Comparison of ENCODE assay signal across 23 cellular contexts in the genomic region with DNA sequence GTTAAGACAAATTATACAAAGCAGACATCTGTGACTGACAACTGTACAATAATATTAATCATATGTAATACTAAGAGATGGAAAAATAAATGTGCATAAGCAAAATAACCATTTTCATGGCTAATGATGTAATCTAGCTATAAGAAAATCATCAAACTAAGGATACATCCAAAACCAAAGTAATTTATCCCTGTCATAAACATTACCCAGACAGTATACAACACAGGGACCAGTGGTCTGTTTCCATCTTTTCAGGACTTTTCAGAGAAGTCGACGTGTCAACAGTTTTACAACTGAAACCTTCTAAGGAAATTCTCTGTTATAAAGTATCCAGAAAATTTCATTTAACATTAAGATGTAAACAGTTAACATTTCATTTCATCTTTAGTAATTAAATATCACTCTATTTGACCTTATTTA. TPM values are rescaled to one million over a fixed set of nuclear protein-coding genes. Genes with fewer than 3 reads are reported as not detected.
DNase-seq lines count a peak whose midpoint lies in the region; FAIRE-seq and TF ChIP-seq lines count a peak whose summit lies in the region.
"Had no signal": no experiment of that assay in that cellular context is flagged by ENCODE, and none has a peak within 500 bp of the region (broad histone marks: within the 10 kb centered on the region; RNA-seq: fewer than 3 reads in every experiment).

No MANE protein-coding gene starts in this region.

- H3K4me1 ChIP-seq in astrocyte (ENCODE audit: insufficient read depth, low read length) (peaks cover 17% of the 10 kb centered on the region), skeletal muscle satellite cell (ENCODE audit: control insufficient read depth, insufficient read depth, low read length) (peaks cover 32% of the 10 kb centered on the region), right atrium auricular region (no peaks in the 10 kb centered on the region)
- H3K4me1 ChIP-seq: upper lobe of right lung had no signal

- peaks cover 38% of the 10 kb centered on the region for H3K36me3 Mint-ChIP-seq in astrocyte (ENCODE audit: low read depth, unreplicated experiment)
- H3K36me3 Mint-ChIP-seq: memory B cell had no signal

- H3K4me3 ChIP-seq in astrocyte (ENCODE audit: insufficient read depth, low read depth, low read length) (no peak overlapping the region), fibroblast of villous mesenchyme (ENCODE audit: low read depth, low read length) (no peak overlapping the region), skeletal muscle satellite cell (ENCODE audit: low read length) (peak overlapping the region; percentile 50), right atrium auricular region (no peak overlapping the region)
- H3K4me3 ChIP-seq: upper lobe of right lung had no signal

- FAIRE-seq in astrocyte (lab: Jason Lieb, UNC) = peak; percentile 59
- FAIRE-seq: GM12892 had no signal

- peaks cover 36% of the 10 kb centered on the region for H3K4me1 Mint-ChIP-seq in astrocyte (ENCODE audit: low read depth, unreplicated experiment)

- H3K27ac ChIP-seq in astrocyte (ENCODE audit: low read depth, low read length) (no peak overlapping the region), right atrium auricular region (no peak overlapping the region)
- H3K27ac ChIP-seq: upper lobe of right lung had no signal

- H4K20me1 ChIP-seq in astrocyte (ENCODE audit: insufficient read depth, low read length) = peaks cover 90% of the 10 kb centered on the region

- no peak overlapping the region for H3K9ac ChIP-seq in astrocyte (ENCODE audit: low read length)
- H3K9ac ChIP-seq in skeletal muscle satellite cell (ENCODE audit: low read depth, low read length) = peak overlapping the region; percentile 43

- no peaks in the 10 kb centered on the region for H3K9me3 Mint-ChIP-seq in astrocyte (ENCODE audit: unreplicated experiment)
- H3K9me3 Mint-ChIP-seq: activated naive CD4-positive, alpha-beta T cell treated with anti-CD3 and anti-CD28 coated beads for 36 hours; central memory CD8-positive, alpha-beta T cell; memory B cell; naive thymus-derived CD4-positive, alpha-beta T cell had no signal

- H3K79me2 ChIP-seq in astrocyte (ENCODE audit: insufficient read depth, low read length) = no peaks in the 10 kb centered on the region

- H3K9me3 ChIP-seq in astrocyte (ENCODE audit: insufficient read depth, low read depth, low read length) (no peaks in the 10 kb centered on the region), skeletal muscle satellite cell (replicated peaks; ENCODE audit: low read length) (no peaks in the 10 kb centered on the region), right atrium auricular region (no peaks in the 10 kb centered on the region)
- H3K9me3 ChIP-seq: upper lobe of right lung had no signal

- H3K27me3 ChIP-seq in astrocyte (ENCODE audit: insufficient read depth, low read length) (no peaks in the 10 kb centered on the region), skeletal muscle satellite cell (ENCODE audit: control insufficient read depth, insufficient read depth, low read length) (no peaks in the 10 kb centered on the region), right atrium auricular region (no peaks in the 10 kb centered on the region)
- H3K27me3 ChIP-seq: upper lobe of right lung had no signal

- TF ChIP-seq CTCF in astrocyte (IDR thresholded peaks at IDR 0.05; ENCODE audit: insufficient read depth, low read depth, low read length) (no peak), fibroblast of villous mesenchyme (IDR thresholded peaks at IDR 0.05; ENCODE audit: insufficient read depth, low read depth, low read length) (no peak), right atrium auricular region (IDR thresholded peaks at IDR 0.05) (no peak)

- DNase-seq in ELR (ENCODE audit: low read depth) (peak; percentile 15), astrocyte (ENCODE audit: low read depth) (no peak), fibroblast of villous mesenchyme (ENCODE audit: low read depth) (peak; percentile 30), right atrium auricular region (ENCODE audit: low spot score) (no peak), NCI-H2081 treated with DMSO at 0.1 percent for 48 hours (lab: John Stamatoyannopoulos, UW) (no peak), T1000 (lab: John Stamatoyannopoulos, UW) (no peak)
- DNase-seq: activated CD4-positive, alpha-beta T cell treated with anti-CD3 and anti-CD28 coated beads for 36 hours; activated naive CD4-positive, alpha-beta T cell treated with anti-CD3 and anti-CD28 coated beads for 36 hours; activated T-cell treated with anti-CD3 and anti-CD28 coated beads, Interleukin-2, amount 50 U/mL, for 48 hours; amygdala; glutamatergic neuron; naive thymus-derived CD4-positive, alpha-beta T cell; NCI-H187; NCI-H345; OCI-M1; right cardiac atrium; SHP77 treated with DMSO at 0.1 percent for 48 hours; stimulated activated CD8-positive, alpha-beta memory T cell treated with anti-CD3 and anti-CD28 coated beads, Interleukin-4, amount 100 ng/mL, for 48 hours; upper lobe of right lung had no signal

- no peak overlapping the region for H3K4me3 Mint-ChIP-seq in astrocyte (ENCODE audit: unreplicated experiment)
- H3K4me3 Mint-ChIP-seq: activated CD4-positive, alpha-beta T cell treated with anti-CD3 and anti-CD28 coated beads for 36 hours; activated naive CD4-positive, alpha-beta T cell treated with anti-CD3 and anti-CD28 coated beads for 36 hours; central memory CD8-positive, alpha-beta T cell; memory B cell; naive thymus-derived CD4-positive, alpha-beta T cell had no signal

- H3K4me2 ChIP-seq in astrocyte (ENCODE audit: low read length) (no peak overlapping the region), skeletal muscle satellite cell (ENCODE audit: low read length) (peak overlapping the region; percentile 82)

- H3K27me3 Mint-ChIP-seq in astrocyte (ENCODE audit: low read depth, unreplicated experiment) = no peaks in the 10 kb centered on the region
- H3K27me3 Mint-ChIP-seq: central memory CD8-positive, alpha-beta T cell had no signal

- H3K36me3 ChIP-seq in astrocyte (ENCODE audit: insufficient read depth, low read length) (peaks cover 98% of the 10 kb centered on the region), skeletal muscle satellite cell (ENCODE audit: insufficient read depth, low read length) (peaks cover 100% of the 10 kb centered on the region), right atrium auricular region (peaks cover 95% of the 10 kb centered on the region)

- H3K27ac Mint-ChIP-seq in astrocyte (ENCODE audit: unreplicated experiment) = no peak overlapping the region
- H3K27ac Mint-ChIP-seq: activated CD4-positive, alpha-beta T cell treated with anti-CD3 and anti-CD28 coated beads for 36 hours; activated naive CD4-positive, alpha-beta T cell treated with anti-CD3 and anti-CD28 coated beads for 36 hours; memory B cell; naive thymus-derived CD4-positive, alpha-beta T cell had no signal

- H2AFZ ChIP-seq in astrocyte (ENCODE audit: low read depth, low read length) = no peak overlapping the region

RNA-seq across cellular contexts. Expression of gene THBS1, which starts 11.0 kb away (rescaled TPM):
- 720 and 820 TPM in 2 replicates for total RNA-seq in astrocyte
- total RNA-seq in fibroblast of villous mesenchyme = 7,420 and 8,241 TPM in 2 replicates
- total RNA-seq in skeletal muscle satellite cell (2012; rRNA removed) = 28.4 and 183 TPM in 2 replicates
- total RNA-seq in right atrium auricular region = 100 to 1,000 TPM in 1 of 2 donors, 10 to 100 TPM in 1; 67.8 to 205 TPM

Comparison
In these comparisons a context has a peak if more than half of its experiments do, and no peak if none do; other contexts are left out.
1. DNase-seq: peak in ELR (single experiment) and fibroblast of villous mesenchyme (single experiment); none in astrocyte (single experiment), right atrium auricular region (single experiment), NCI-H2081 treated with DMSO at 0.1 percent for 48 hours (single experiment) and T1000 (single experiment).